In genomic region chr7:19830604-19831003, GRCh38 we compare ENCODE assay signal across 10 cellular contexts. TPM values are rescaled to one million over a fixed set of nuclear protein-coding genes. Genes with fewer than 3 reads are reported as not detected.
"Had no signal": no experiment of that assay in that cellular context is flagged by ENCODE, and none has a peak within 500 bp of the region (broad histone marks: within the 10 kb centered on the region; RNA-seq: fewer than 3 reads in every experiment).

No MANE protein-coding gene starts in this region.

- H3K4me3 Mint-ChIP-seq: IgD-negative memory B cell had no signal

- H3K9me3 Mint-ChIP-seq: IgD-negative memory B cell had no signal

- DNase-seq: IMR-90, KBM-7, KG1 had no signal

- H3K27ac ChIP-seq: HL-60, KMS-11 had no signal

- H3K4me2 ChIP-seq: KMS-11 had no signal

- H3K27ac Mint-ChIP-seq: IgD-negative memory B cell had no signal

- H3K4me3 ChIP-seq: K562 had no signal

- ATAC-seq: K562 had no signal

- FAIRE-seq: HTR-8/SVneo, K562 had no signal

- H3K9ac ChIP-seq: KMS-11 had no signal

RNA-seq across cellular contexts. Expression of gene TMEM196, which starts 57.2 kb away (rescaled TPM):
- total RNA-seq: HT-29, HT1080, IMR-90, K562 had no signal
- polyA plus RNA-seq: IgD-negative memory B cell, IMR-90, K562 had no signal
